8 cellular contexts compared by ENCODE assay signal in the genomic region with DNA sequence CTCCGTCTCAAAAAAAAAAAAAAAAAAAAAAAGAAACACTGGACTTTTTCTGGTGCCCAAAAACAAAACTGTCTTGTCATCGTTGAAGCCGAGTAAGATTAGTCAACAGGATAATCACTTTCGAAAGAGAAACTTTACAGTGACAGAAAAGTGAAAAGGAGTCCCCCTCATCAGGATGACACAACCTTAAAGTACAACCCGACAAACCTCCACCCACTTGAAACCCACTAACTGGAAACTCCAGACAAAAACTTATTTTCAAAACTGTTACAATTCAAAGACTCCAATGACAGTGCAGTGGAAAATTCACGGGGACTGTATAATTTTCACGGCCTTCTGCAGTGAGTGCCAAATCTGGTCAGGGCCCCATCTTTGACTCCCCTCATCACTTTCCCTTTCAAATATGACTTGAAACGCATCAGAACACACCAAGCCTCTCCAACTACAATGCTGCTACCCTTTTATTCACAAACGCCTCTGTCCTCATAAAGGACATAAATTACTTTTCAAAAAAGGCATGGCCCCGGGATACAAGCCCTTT. TPM values are rescaled to one million over a fixed set of nuclear protein-coding genes. Genes with fewer than 3 reads are reported as not detected.
DNase-seq lines count a peak whose midpoint lies in the region; ATAC-seq and TF ChIP-seq lines count a peak whose summit lies in the region.

No MANE protein-coding gene starts in this region.

- H3K9me3 ChIP-seq in left ventricle myocardium inferior (replicated peaks) (no peaks in the 10 kb centered on the region), skeletal muscle satellite cell (replicated peaks; ENCODE audit: low read length) (no peaks in the 10 kb centered on the region)

- peaks cover 17% of the 10 kb centered on the region for H3K27me3 Mint-ChIP-seq in activated T-cell treated with anti-CD3 and anti-CD28 coated beads, Interleukin-2, amount 50 U/mL, for 24 hours

- TF ChIP-seq CTCF in LNCaP clone FGC (IDR thresholded peaks at IDR 0.05; ENCODE audit: control insufficient read depth, extremely low read depth, insufficient read depth) (no peak), left ventricle myocardium inferior (IDR thresholded peaks at IDR 0.05; ENCODE audit: borderline replicate concordance) (no peak)

- peak; percentile 64 for ATAC-seq in GM21723 (IDR thresholded peaks at IDR 0.05; ENCODE audit: unreplicated experiment)

- intact Hi-C loops in left ventricle myocardium inferior (cut with micrococcal nuclease): no loop called here

- H3K27ac Mint-ChIP-seq in activated T-cell treated with anti-CD3 and anti-CD28 coated beads, Interleukin-2, amount 50 U/mL, for 24 hours: peak overlapping the region; percentile 99

- H3K4me3 Mint-ChIP-seq in activated T-cell treated with anti-CD3 and anti-CD28 coated beads, Interleukin-2, amount 50 U/mL, for 24 hours: peak overlapping the region; percentile 93

- peak overlapping the region; percentile 87 for H3K4me3 ChIP-seq in LNCaP clone FGC (ENCODE audit: low read depth, low read length)
- peak overlapping the region; percentile 99 for H3K4me3 ChIP-seq in left ventricle myocardium inferior
- H3K4me3 ChIP-seq in skeletal muscle satellite cell (ENCODE audit: low read length): peak overlapping the region; percentile 98

- H3K36me3 Mint-ChIP-seq in activated T-cell treated with anti-CD3 and anti-CD28 coated beads, Interleukin-2, amount 50 U/mL, for 24 hours (ENCODE audit: low read depth): peaks cover 10% of the 10 kb centered on the region

- DNase-seq in Daoy (ENCODE audit: low read depth): peak; percentile 20
- no peak for DNase-seq in LNCaP clone FGC (ENCODE audit: low read depth)
- DNase-seq in activated T-cell treated with anti-CD3 and anti-CD28 coated beads, Interleukin-2, amount 50 U/mL, for 24 hours: no peak
- no peak for DNase-seq in left ventricle myocardium inferior
- no peak for DNase-seq in iPS-NIHi7 (ENCODE audit: extremely low spot score)
- DNase-seq in NCI-H1694 (lab: John Stamatoyannopoulos, UW): no peak

- H3K27ac ChIP-seq in left ventricle myocardium inferior (replicated peaks): peak overlapping the region; percentile 99

- H3K27me3 ChIP-seq in left ventricle myocardium inferior (ENCODE audit: low read depth) (no peaks in the 10 kb centered on the region), skeletal muscle satellite cell (ENCODE audit: control insufficient read depth, insufficient read depth, low read length) (no peaks in the 10 kb centered on the region)

- H3K4me1 ChIP-seq in left ventricle myocardium inferior (peaks cover 68% of the 10 kb centered on the region), skeletal muscle satellite cell (ENCODE audit: control insufficient read depth, insufficient read depth, low read length) (peaks cover 25% of the 10 kb centered on the region)

- H3K9me3 Mint-ChIP-seq in activated T-cell treated with anti-CD3 and anti-CD28 coated beads, Interleukin-2, amount 50 U/mL, for 24 hours: no peaks in the 10 kb centered on the region

- H3K36me3 ChIP-seq in left ventricle myocardium inferior: no peaks in the 10 kb centered on the region
- H3K36me3 ChIP-seq in skeletal muscle satellite cell (ENCODE audit: insufficient read depth, low read length): no peaks in the 10 kb centered on the region

- H3K4me1 Mint-ChIP-seq in activated T-cell treated with anti-CD3 and anti-CD28 coated beads, Interleukin-2, amount 50 U/mL, for 24 hours (ENCODE audit: low read depth): peaks cover 47% of the 10 kb centered on the region

- peak overlapping the region; percentile 96 for H3K9ac ChIP-seq in skeletal muscle satellite cell (ENCODE audit: low read depth, low read length)

- H3K4me2 ChIP-seq in skeletal muscle satellite cell (ENCODE audit: low read length): peak overlapping the region; percentile 100

RNA-seq across cellular contexts. Expression of a gene that starts 1.2 kb away (rescaled TPM):
- 62.5 and 67.5 TPM in 2 replicates for total RNA-seq in Daoy (2014; rRNA removed; shearing (Covaris generic))
- 117 TPM for total RNA-seq in left ventricle myocardium inferior
- 109 and 137 TPM in 2 replicates for total RNA-seq in skeletal muscle satellite cell (2012; rRNA removed)

RNA-seq across cellular contexts. Expression of a gene that starts 50.5 kb away (rescaled TPM):
- 28.2 and 31.7 TPM in 2 replicates for total RNA-seq in Daoy (2014; rRNA removed; shearing (Covaris generic))
- total RNA-seq in left ventricle myocardium inferior: 20.2 TPM
- 24.2 and 40.6 TPM in 2 replicates for total RNA-seq in skeletal muscle satellite cell (2012; rRNA removed)
